ENCODE assay signal across 9 cellular contexts in genomic region chr7:81030472-81030871, GRCh38.
"Had no signal": no experiment of that assay in that cellular context is flagged by ENCODE, and none has a peak within 500 bp of the region (broad histone marks: within the 10 kb centered on the region; RNA-seq: fewer than 3 reads in every experiment).

No MANE protein-coding gene starts in this region.

- H3K4me3 ChIP-seq: GM23338, HAP-1, K562 had no signal

- H3K9me3 ChIP-seq: HAP-1 had no signal

- ATAC-seq: GM23338, HCT116, K562 had no signal

- FAIRE-seq: H1, HTR-8/SVneo, K562 had no signal

- DNase-seq: H7, IMR-90, KG1 had no signal

- H3K4me1 ChIP-seq: HAP-1 had no signal

- H2AFZ ChIP-seq: GM23338 had no signal

- H3K4me2 ChIP-seq: GM23338 had no signal

- H3K36me3 ChIP-seq: HAP-1 had no signal
